7 cellular contexts compared by ENCODE assay signal in genomic region chrX:17278961-17279360, GRCh38.
"Had no signal": no experiment of that assay in that cellular context is flagged by ENCODE, and none has a peak within 500 bp of the region (broad histone marks: within the 10 kb centered on the region; RNA-seq: fewer than 3 reads in every experiment).

No MANE protein-coding gene starts in this region.

- FAIRE-seq: G401.6, GM12878, GM12891, GM12892, GM18507 had no signal

- ATAC-seq: GM12878 had no signal

- DNase-seq: GDM1, GF-D8 had no signal

- H3K4me3 ChIP-seq: GM12878 had no signal
